In the genomic region with DNA sequence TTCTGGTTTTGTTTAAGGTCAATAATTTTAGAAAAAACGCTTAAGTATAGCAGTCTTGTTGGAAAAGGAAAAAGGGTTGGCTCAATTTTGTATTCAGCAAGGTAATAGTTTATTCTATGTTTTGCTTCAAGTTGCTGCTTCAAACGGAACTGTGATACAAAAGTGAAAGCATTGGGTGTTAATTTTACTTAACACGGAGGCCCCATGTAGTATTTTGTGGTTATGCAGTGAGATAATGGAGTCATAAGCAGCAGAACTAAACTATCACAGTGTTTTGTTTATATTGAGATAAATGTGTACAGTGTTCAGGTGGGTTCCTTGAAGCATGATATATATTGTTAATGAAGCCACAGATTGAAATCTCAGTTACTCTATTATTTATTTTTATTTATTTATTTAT, we compare ENCODE assay signal across 14 cellular contexts.
DNase-seq lines count a peak whose midpoint lies in the region; ATAC-seq and TF ChIP-seq lines count a peak whose summit lies in the region.
"Had no signal": no experiment of that assay in that cellular context is flagged by ENCODE, and none has a peak within 500 bp of the region (broad histone marks: within the 10 kb centered on the region; RNA-seq: fewer than 3 reads in every experiment).

No MANE protein-coding gene starts in this region.

- H3K79me2 ChIP-seq in PC-9 (ENCODE audit: low read depth) = no peaks in the 10 kb centered on the region

- H3K4me3 Mint-ChIP-seq in activated naive CD8-positive, alpha-beta T cell treated with anti-CD3 and anti-CD28 coated beads, Interleukin-2, amount 10 ng/mL, durations not matched to agents 7 days and 5 days = no peak overlapping the region
- no peak overlapping the region for H3K4me3 Mint-ChIP-seq in activated naive CD8-positive, alpha-beta T cell treated with anti-CD3 and anti-CD28 coated beads, Interleukin-2, amount 50 U/mL, for 24 hours
- H3K4me3 Mint-ChIP-seq: activated T-cell treated with anti-CD3 and anti-CD28 coated beads, Interleukin-2, amount 50 U/mL, for 24 hours had no signal

- no peaks in the 10 kb centered on the region for H3K27me3 Mint-ChIP-seq in activated naive CD8-positive, alpha-beta T cell treated with anti-CD3 and anti-CD28 coated beads, Interleukin-2, amount 10 ng/mL, durations not matched to agents 7 days and 5 days
- no peaks in the 10 kb centered on the region for H3K27me3 Mint-ChIP-seq in activated naive CD8-positive, alpha-beta T cell treated with anti-CD3 and anti-CD28 coated beads, Interleukin-2, amount 50 U/mL, for 24 hours
- H3K27me3 Mint-ChIP-seq: activated T-cell treated with anti-CD3 and anti-CD28 coated beads, Interleukin-2, amount 50 U/mL, for 24 hours had no signal

- H3K36me3 ChIP-seq in PC-9 (ENCODE audit: low read depth) = no peaks in the 10 kb centered on the region
- H3K36me3 ChIP-seq: right lobe of liver had no signal

- CTCF ChIA-PET in PC-9 (lab: Charles Lee) = no interaction called here

- intact Hi-C loops in posterior cingulate gyrus (cut with DNase I) = loop anchor here (5.0 kb wide), 1 partner anchor 34 kb away; no protein-coding TSS in a partner anchor
- intact Hi-C loops in PC-9 (cut with micrococcal nuclease; ENCODE audit: unreplicated experiment) = no loop called here

- no peak overlapping the region for H3K27ac ChIP-seq in PC-9
- H3K27ac ChIP-seq: epithelial cell of prostate, right lobe of liver had no signal

- H2AFZ ChIP-seq in PC-9 = no peak overlapping the region

- TF ChIP-seq CTCF in PC-9 (conservative IDR thresholded peaks at IDR 0.05) = no peak

- POLR2A ChIA-PET in activated naive CD8-positive, alpha-beta T cell treated with anti-CD3 and anti-CD28 coated beads, Interleukin-2, amount 10 ng/mL, durations not matched to agents 7 days and 5 days (lab: Charles Lee) = no interaction called here
- POLR2A ChIA-PET in PC-9 (lab: Charles Lee; ENCODE audit: unreplicated experiment) = no interaction called here

- DNase-seq in activated naive CD8-positive, alpha-beta T cell treated with anti-CD3 and anti-CD28 coated beads, Interleukin-2, amount 10 ng/mL, durations not matched to agents 7 days and 5 days = no peak
- no peak for DNase-seq in activated naive CD8-positive, alpha-beta T cell treated with anti-CD3 and anti-CD28 coated beads, Interleukin-2, amount 50 U/mL, for 24 hours
- DNase-seq in posterior cingulate gyrus (no peak), PC-9 (no peak), NCI-H2081 treated with DMSO at 0.1 percent for 48 hours (lab: John Stamatoyannopoulos, UW) (no peak)
- DNase-seq in activated CD4-positive, alpha-beta T cell treated with anti-CD3 and anti-CD28 coated beads for 48 hours = no peak
- DNase-seq: ACHN; activated T-cell treated with anti-CD3 and anti-CD28 coated beads, Interleukin-2, amount 50 U/mL, for 24 hours; NCI-H2081; right lobe of liver; RPMI8226 had no signal

- H3K27me3 ChIP-seq in PC-9 (ENCODE audit: insufficient read depth, low read depth) = no peaks in the 10 kb centered on the region
- H3K27me3 ChIP-seq: right lobe of liver had no signal

- no TSS peak for BruUV-seq in PC-9 (replicated peaks; lab: Mats Ljungman, UMichigan)

- H3K4me1 Mint-ChIP-seq in activated naive CD8-positive, alpha-beta T cell treated with anti-CD3 and anti-CD28 coated beads, Interleukin-2, amount 10 ng/mL, durations not matched to agents 7 days and 5 days = peaks cover 23% of the 10 kb centered on the region
- H3K4me1 Mint-ChIP-seq in activated naive CD8-positive, alpha-beta T cell treated with anti-CD3 and anti-CD28 coated beads, Interleukin-2, amount 50 U/mL, for 24 hours = peaks cover 12% of the 10 kb centered on the region

- peak; percentile 52 for ATAC-seq in activated naive CD8-positive, alpha-beta T cell treated with anti-CD3 and anti-CD28 coated beads, Interleukin-2, amount 10 ng/mL, durations not matched to agents 7 days and 5 days (ENCODE audit: low read depth)
- ATAC-seq in activated naive CD8-positive, alpha-beta T cell treated with anti-CD3 and anti-CD28 coated beads, Interleukin-2, amount 50 U/mL, for 24 hours = no peak
- ATAC-seq in GM21825 (IDR thresholded peaks at IDR 0.05; ENCODE audit: unreplicated experiment) (peak; percentile 68), HG03354 (IDR thresholded peaks at IDR 0.05; ENCODE audit: poor library complexity, severe bottlenecking, unreplicated experiment) (peak; percentile 60)

- H4K20me1 ChIP-seq in PC-9 (ENCODE audit: insufficient read depth) = no peaks in the 10 kb centered on the region

- H3K9me2 ChIP-seq in PC-9 (ENCODE audit: insufficient read depth) = no peaks in the 10 kb centered on the region

- H3K4me2 ChIP-seq in PC-9 = no peak overlapping the region

- no peaks in the 10 kb centered on the region for H3K4me1 ChIP-seq in PC-9 (replicated peaks; ENCODE audit: insufficient read depth)

- H3K4me3 ChIP-seq in PC-9 = no peak overlapping the region

- H3K36me3 Mint-ChIP-seq in activated naive CD8-positive, alpha-beta T cell treated with anti-CD3 and anti-CD28 coated beads, Interleukin-2, amount 10 ng/mL, durations not matched to agents 7 days and 5 days = peaks cover 15% of the 10 kb centered on the region
- no peaks in the 10 kb centered on the region for H3K36me3 Mint-ChIP-seq in activated naive CD8-positive, alpha-beta T cell treated with anti-CD3 and anti-CD28 coated beads, Interleukin-2, amount 50 U/mL, for 24 hours (ENCODE audit: low read depth)

- H3K9me3 Mint-ChIP-seq in activated naive CD8-positive, alpha-beta T cell treated with anti-CD3 and anti-CD28 coated beads, Interleukin-2, amount 10 ng/mL, durations not matched to agents 7 days and 5 days = peaks cover 3% of the 10 kb centered on the region
- H3K9me3 Mint-ChIP-seq in activated naive CD8-positive, alpha-beta T cell treated with anti-CD3 and anti-CD28 coated beads, Interleukin-2, amount 50 U/mL, for 24 hours = no peaks in the 10 kb centered on the region
- H3K9me3 Mint-ChIP-seq: activated T-cell treated with anti-CD3 and anti-CD28 coated beads, Interleukin-2, amount 50 U/mL, for 24 hours had no signal

- H3K9me3 ChIP-seq in PC-9 (ENCODE audit: insufficient read depth, low read depth) = no peaks in the 10 kb centered on the region
- H3K9me3 ChIP-seq: right lobe of liver had no signal

- H3F3A ChIP-seq in PC-9 (ENCODE audit: insufficient read depth, low read depth) = no peaks in the 10 kb centered on the region

- H3K27ac Mint-ChIP-seq in activated naive CD8-positive, alpha-beta T cell treated with anti-CD3 and anti-CD28 coated beads, Interleukin-2, amount 10 ng/mL, durations not matched to agents 7 days and 5 days = peak overlapping the region; percentile 24
- H3K27ac Mint-ChIP-seq in activated naive CD8-positive, alpha-beta T cell treated with anti-CD3 and anti-CD28 coated beads, Interleukin-2, amount 50 U/mL, for 24 hours = no peak overlapping the region
- H3K27ac Mint-ChIP-seq: activated T-cell treated with anti-CD3 and anti-CD28 coated beads, Interleukin-2, amount 50 U/mL, for 24 hours had no signal
